ENCODE assay signal across 27 cellular contexts in the genomic region with DNA sequence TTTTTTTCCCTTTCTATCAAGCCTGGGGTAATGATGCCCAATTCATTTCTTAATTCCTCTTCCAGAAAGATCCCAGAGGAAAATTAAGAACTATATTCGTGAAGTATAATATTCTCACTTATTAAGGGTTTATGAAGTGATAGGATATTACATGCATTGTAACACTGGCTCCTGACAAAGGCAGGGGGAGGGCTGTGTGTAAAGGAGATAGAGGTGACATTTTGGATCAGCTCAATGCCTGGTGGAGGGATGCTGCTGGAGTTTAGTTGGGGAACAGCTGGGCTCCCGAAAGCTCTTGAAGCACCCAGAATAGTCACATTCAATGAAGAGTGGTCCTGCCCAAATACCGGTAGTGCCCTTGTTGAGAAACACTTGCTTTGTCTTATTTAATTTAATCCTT. TPM values are rescaled to one million over a fixed set of nuclear protein-coding genes. Genes with fewer than 3 reads are reported as not detected.
DNase-seq lines count a peak whose midpoint lies in the region; ATAC-seq, FAIRE-seq and TF ChIP-seq lines count a peak whose summit lies in the region.
"Had no signal": no experiment of that assay in that cellular context is flagged by ENCODE, and none has a peak within 500 bp of the region (broad histone marks: within the 10 kb centered on the region; RNA-seq: fewer than 3 reads in every experiment).

No MANE protein-coding gene starts in this region.

- H4K20me1 ChIP-seq in SU-DHL-6 (ENCODE audit: low read depth, low read length) (no peaks in the 10 kb centered on the region), neural progenitor cell (ENCODE audit: low read depth) (no peaks in the 10 kb centered on the region)

- DNase-seq in neural progenitor cell (ENCODE audit: low spot score) (no peak), GM19239 (ENCODE audit: insufficient read length, low spot score) (no peak)
- DNase-seq in activated T-cell treated with anti-CD3 and anti-CD28 coated beads, Interleukin-2, amount 50 U/mL, for 48 hours = no peak
- DNase-seq in CD4-positive, alpha-beta T cell = no peak
- DNase-seq: CD8-positive, alpha-beta memory T cell; DMS 273 treated with DMSO at 0.1 percent for 48 hours; DMS79; GM23248; HCEC 1CT; NCI-H1105 treated with DMSO at 0.1 percent for 48 hours; NCI-H2029; NCI-H446; NCI-H524 treated with DMSO at 0.1 percent for 48 hours; SHP77 had no signal

- H3K4me1 ChIP-seq in HUES48 (ENCODE audit: control insufficient read depth, insufficient read depth, low read length) (peaks cover 31% of the 10 kb centered on the region), iPS-18a (ENCODE audit: control insufficient read depth, low read depth, low read length) (peaks cover 30% of the 10 kb centered on the region), neural progenitor cell (peaks cover 23% of the 10 kb centered on the region)

- no peaks in the 10 kb centered on the region for H3K27me3 ChIP-seq in HUES48 (ENCODE audit: control insufficient read depth, insufficient read depth, low read length)
- H3K27me3 ChIP-seq in SU-DHL-6 (ENCODE audit: low read length) = no peaks in the 10 kb centered on the region
- H3K27me3 ChIP-seq in iPS-18a (ENCODE audit: control insufficient read depth, insufficient read depth, low read length) = no peaks in the 10 kb centered on the region
- H3K27me3 ChIP-seq in neural progenitor cell = no peaks in the 10 kb centered on the region
- H3K27me3 ChIP-seq in CD4-positive, alpha-beta T cell (ENCODE audit: control insufficient read depth, insufficient read depth, low read length) = no peaks in the 10 kb centered on the region

- H2AFZ ChIP-seq in SU-DHL-6 (ENCODE audit: low read depth, low read length, severe bottlenecking) = no peak overlapping the region
- peak overlapping the region; percentile 6 for H2AFZ ChIP-seq in neural progenitor cell (replicated peaks)
- H2AFZ ChIP-seq: GM23248 had no signal

- no peak for FAIRE-seq in GM19239 (lab: Jason Lieb, UNC)
- FAIRE-seq: GM12892 had no signal

- peak overlapping the region; percentile 21 for H3K4me2 ChIP-seq in SU-DHL-6 (ENCODE audit: low read depth, low read length, poor library complexity, severe bottlenecking)
- peak overlapping the region; percentile 11 for H3K4me2 ChIP-seq in neural progenitor cell

- peaks cover 4% of the 10 kb centered on the region for H3K27me3 Mint-ChIP-seq in neural progenitor cell (ENCODE audit: insufficient read depth, low read depth)
- H3K27me3 Mint-ChIP-seq in CD4-positive, alpha-beta T cell = peaks cover 45% of the 10 kb centered on the region

- H3K9me3 Mint-ChIP-seq in neural progenitor cell = peaks cover 7% of the 10 kb centered on the region
- H3K9me3 Mint-ChIP-seq in CD4-positive, alpha-beta T cell = peaks cover 7% of the 10 kb centered on the region

- intact Hi-C loops in CD4-positive, alpha-beta T cell (cut with DNase I, micrococcal nuclease) = no loop called here

- H3K9ac ChIP-seq in HUES48 (ENCODE audit: low read depth, low read length) = no peak overlapping the region
- H3K9ac ChIP-seq in SU-DHL-6 (ENCODE audit: low read length) = no peak overlapping the region
- H3K9ac ChIP-seq in iPS-18a (ENCODE audit: low read length) = no peak overlapping the region
- no peak overlapping the region for H3K9ac ChIP-seq in neural progenitor cell
- H3K9ac ChIP-seq: GM23248 had no signal

- no peaks in the 10 kb centered on the region for H3K9me3 ChIP-seq in HUES48 (ENCODE audit: control insufficient read depth, insufficient read depth, low read length)
- no peaks in the 10 kb centered on the region for H3K9me3 ChIP-seq in SU-DHL-6 (ENCODE audit: insufficient read depth, low read length)
- no peaks in the 10 kb centered on the region for H3K9me3 ChIP-seq in iPS-18a (ENCODE audit: control insufficient read depth, low read depth, low read length)
- peaks cover 6% of the 10 kb centered on the region for H3K9me3 ChIP-seq in neural progenitor cell (ENCODE audit: low read depth)
- no peaks in the 10 kb centered on the region for H3K9me3 ChIP-seq in CD4-positive, alpha-beta T cell (ENCODE audit: control insufficient read depth, low read length)

- H3K4me3 ChIP-seq in HUES48 (ENCODE audit: low read depth, low read length) (peak overlapping the region; percentile 44), SU-DHL-6 (ENCODE audit: insufficient read depth, low read length, poor library complexity, severe bottlenecking) (no peak overlapping the region), iPS-18a (ENCODE audit: low read length) (peak overlapping the region; percentile 34), neural progenitor cell (no peak overlapping the region)
- H3K4me3 ChIP-seq: GM23248 had no signal

- no peak for TF ChIP-seq CTCF in SU-DHL-6 (IDR thresholded peaks at IDR 0.05; ENCODE audit: insufficient read depth, low read length, poor library complexity, severe bottlenecking)
- no peak for TF ChIP-seq CTCF in neural progenitor cell (IDR thresholded peaks at IDR 0.05)
- no peak for TF ChIP-seq CTCF in CD4-positive, alpha-beta T cell (IDR thresholded peaks at IDR 0.05)

- H3K36me3 ChIP-seq in HUES48 (ENCODE audit: control insufficient read depth, insufficient read depth, low read length) = no peaks in the 10 kb centered on the region
- H3K36me3 ChIP-seq in SU-DHL-6 (ENCODE audit: low read length) = no peaks in the 10 kb centered on the region
- no peaks in the 10 kb centered on the region for H3K36me3 ChIP-seq in iPS-18a (ENCODE audit: control insufficient read depth, low read depth, low read length)
- H3K36me3 ChIP-seq in neural progenitor cell = no peaks in the 10 kb centered on the region

- H3K27ac Mint-ChIP-seq in neural progenitor cell = no peak overlapping the region
- H3K27ac Mint-ChIP-seq in CD4-positive, alpha-beta T cell = no peak overlapping the region
- H3K27ac Mint-ChIP-seq: CD8-positive, alpha-beta memory T cell had no signal

- H3K9me2 ChIP-seq in SU-DHL-6 (replicated peaks; ENCODE audit: insufficient read depth, low read length) = no peaks in the 10 kb centered on the region

- no peaks in the 10 kb centered on the region for H3K79me2 ChIP-seq in SU-DHL-6 (ENCODE audit: insufficient read depth, low read length)
- H3K79me2 ChIP-seq in neural progenitor cell (ENCODE audit: low read depth) = no peaks in the 10 kb centered on the region

- no peak overlapping the region for H3K4me3 Mint-ChIP-seq in neural progenitor cell
- no peak overlapping the region for H3K4me3 Mint-ChIP-seq in CD4-positive, alpha-beta T cell
- H3K4me3 Mint-ChIP-seq: CD8-positive, alpha-beta memory T cell had no signal

- CTCF ChIA-PET in CD4-positive, alpha-beta T cell (lab: Charles Lee) = no interaction called here

- no peaks in the 10 kb centered on the region for H3K36me3 Mint-ChIP-seq in neural progenitor cell
- no peaks in the 10 kb centered on the region for H3K36me3 Mint-ChIP-seq in CD4-positive, alpha-beta T cell (ENCODE audit: low read depth)
- H3K36me3 Mint-ChIP-seq: CD8-positive, alpha-beta memory T cell had no signal

- POLR2A ChIA-PET in CD4-positive, alpha-beta T cell (lab: Charles Lee) = interaction anchor here (0.8 kb wide), 1 partner anchor 702 kb away, joined by 3 read pairs; no protein-coding TSS in a partner anchor

- peak overlapping the region; percentile 74 for H3K27ac ChIP-seq in HUES48 (ENCODE audit: low read depth, low read length)
- H3K27ac ChIP-seq in SU-DHL-6 (ENCODE audit: low read depth, low read length) = no peak overlapping the region
- H3K27ac ChIP-seq in iPS-18a (ENCODE audit: low read length) = no peak overlapping the region
- no peak overlapping the region for H3K27ac ChIP-seq in neural progenitor cell
- no peak overlapping the region for H3K27ac ChIP-seq in CD4-positive, alpha-beta T cell (ENCODE audit: low read depth, low read length)
- H3K27ac ChIP-seq: C4-2B, GM23248, RWPE1 had no signal

- no peak for ATAC-seq in CD4-positive, alpha-beta T cell (ENCODE audit: poor library complexity)
- ATAC-seq in HG03571 (IDR thresholded peaks at IDR 0.05; ENCODE audit: unreplicated experiment) = no peak
- ATAC-seq: Panc1 had no signal

- peaks cover 25% of the 10 kb centered on the region for H3K4me1 Mint-ChIP-seq in neural progenitor cell
- H3K4me1 Mint-ChIP-seq in CD4-positive, alpha-beta T cell (ENCODE audit: low read depth) = no peaks in the 10 kb centered on the region
- H3K4me1 Mint-ChIP-seq: CD8-positive, alpha-beta memory T cell had no signal

- H3F3A ChIP-seq in SU-DHL-6 (ENCODE audit: insufficient read depth) (no peaks in the 10 kb centered on the region), neural progenitor cell (ENCODE audit: low read depth) (peaks cover 7% of the 10 kb centered on the region)

RNA-seq across cellular contexts. Expression of a gene that starts 0.8 kb away (rescaled TPM):
- total RNA-seq in neural progenitor cell (ENCODE audit: low replicate concordance) = not detected in 2 replicates
- total RNA-seq in CD4-positive, alpha-beta T cell = not detected
- total RNA-seq: A673; CD8-positive, alpha-beta memory T cell; GM23248; LHCN-M2; MCF 10A; OCI-LY7; SK-MEL-5 had no signal

RNA-seq across cellular contexts. Expression of a gene that starts 24.2 kb away (rescaled TPM):
- total RNA-seq in neural progenitor cell (ENCODE audit: low replicate concordance) = not detected in 2 replicates
- total RNA-seq in CD4-positive, alpha-beta T cell = not detected
- total RNA-seq: A673; CD8-positive, alpha-beta memory T cell; GM23248; LHCN-M2; MCF 10A; OCI-LY7; SK-MEL-5 had no signal

RNA-seq across cellular contexts. Expression of a gene that starts 57.4 kb away (rescaled TPM):
- total RNA-seq in neural progenitor cell (ENCODE audit: low replicate concordance) = not detected in 2 replicates
- total RNA-seq in CD4-positive, alpha-beta T cell = not detected
- total RNA-seq: A673; CD8-positive, alpha-beta memory T cell; GM23248; LHCN-M2; MCF 10A; OCI-LY7; SK-MEL-5 had no signal

Comparison
In these comparisons a context has a peak if more than half of its experiments do, and no peak if none do; other contexts are left out.
1. H3K4me3 ChIP-seq: peak in HUES48 (single experiment) and iPS-18a (single experiment); none in SU-DHL-6 (single experiment) and neural progenitor cell (single experiment).